ENCODE assay signal across 9 cellular contexts in the genomic region with DNA sequence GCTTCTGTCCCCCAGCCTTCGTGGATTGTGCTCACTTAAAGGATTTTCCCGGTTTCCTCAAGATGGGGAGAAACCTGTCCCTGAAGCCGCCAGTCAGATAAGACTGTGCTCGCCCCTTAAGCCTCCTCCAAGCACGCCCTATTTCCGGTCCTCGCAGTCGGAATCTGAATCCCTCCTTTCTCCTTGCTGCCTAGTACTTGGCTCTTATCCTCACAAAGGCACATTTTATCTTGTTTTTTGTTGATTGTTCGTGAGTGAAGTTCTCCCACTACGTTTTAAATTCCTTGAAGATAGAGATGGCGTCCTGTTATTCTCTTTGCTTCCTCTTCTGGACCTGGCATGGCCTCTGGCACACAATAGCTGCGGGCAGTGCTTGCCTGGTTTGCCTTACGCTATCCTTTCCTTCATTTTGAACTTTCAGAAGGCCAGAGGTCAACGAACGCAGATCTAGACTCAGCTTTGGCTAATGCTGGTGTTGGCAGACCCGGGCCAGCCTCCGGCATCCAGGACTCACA. TPM values are rescaled to one million over a fixed set of nuclear protein-coding genes. Genes with fewer than 3 reads are reported as not detected.
DNase-seq lines count a peak whose midpoint lies in the region; ATAC-seq and TF ChIP-seq lines count a peak whose summit lies in the region.
"Had no signal": no experiment of that assay in that cellular context is flagged by ENCODE, and none has a peak within 500 bp of the region (broad histone marks: within the 10 kb centered on the region; RNA-seq: fewer than 3 reads in every experiment).

No MANE protein-coding gene starts in this region.

- CTCF ChIA-PET in CD4-positive, alpha-beta T cell (lab: Charles Lee): no interaction called here

- TF ChIP-seq CTCF in CD4-positive, alpha-beta T cell (IDR thresholded peaks at IDR 0.05): no peak
- no peak for TF ChIP-seq CTCF in left ventricle myocardium inferior (IDR thresholded peaks at IDR 0.05; ENCODE audit: borderline replicate concordance)
- no peak for TF ChIP-seq CTCF in parathyroid adenoma (IDR thresholded peaks at IDR 0.05)
- no peak for TF ChIP-seq CTCF in GM13977 (IDR thresholded peaks at IDR 0.05; ENCODE audit: extremely low read depth, insufficient read depth, missing control alignments)

- no peaks in the 10 kb centered on the region for H3K36me3 Mint-ChIP-seq in CD4-positive, alpha-beta T cell (ENCODE audit: low read depth)
- no peaks in the 10 kb centered on the region for H3K36me3 Mint-ChIP-seq in activated T-helper 17 cell treated with anti-CD3 and anti-CD28 coated beads, Interleukin-2, amount 50 U/mL, for 72 hours (ENCODE audit: low read depth)

- H3K4me2 ChIP-seq in parathyroid adenoma (ENCODE audit: low read length): no peak overlapping the region

- no peaks in the 10 kb centered on the region for H3K79me2 ChIP-seq in parathyroid adenoma

- POLR2A ChIA-PET in CD4-positive, alpha-beta T cell (lab: Charles Lee): no interaction called here

- intact Hi-C loops in CD4-positive, alpha-beta T cell (cut with DNase I, micrococcal nuclease): no loop called here
- intact Hi-C loops in left ventricle myocardium inferior (cut with micrococcal nuclease): no loop called here

- no peak for ATAC-seq in CD4-positive, alpha-beta T cell (ENCODE audit: poor library complexity)
- ATAC-seq in activated T-helper 17 cell treated with anti-CD3 and anti-CD28 coated beads, Interleukin-2, amount 50 U/mL, for 72 hours (replicated peaks): no peak

- H3K27ac ChIP-seq in CD4-positive, alpha-beta T cell (ENCODE audit: low read depth, low read length): no peak overlapping the region
- H3K27ac ChIP-seq in left ventricle myocardium inferior (replicated peaks): peak overlapping the region; percentile 70
- no peak overlapping the region for H3K27ac ChIP-seq in parathyroid adenoma

- peaks cover 30% of the 10 kb centered on the region for H3K27me3 ChIP-seq in CD4-positive, alpha-beta T cell (ENCODE audit: control insufficient read depth, insufficient read depth, low read length)
- peaks cover 39% of the 10 kb centered on the region for H3K27me3 ChIP-seq in left ventricle myocardium inferior (ENCODE audit: low read depth)
- H3K27me3 ChIP-seq in parathyroid adenoma (ENCODE audit: control insufficient read depth, insufficient read depth, low read length): no peaks in the 10 kb centered on the region

- in situ Hi-C loops in GM13977 (cut with MboI; ENCODE audit: low pct_unique_long_range_greater_than_20kb, low sequenced_read_pairs, unreplicated experiment): loop anchor here (25.0 kb wide), 2 partner anchors 108 to 267 kb away; no protein-coding TSS in a partner anchor

- no peak overlapping the region for H3K9ac ChIP-seq in parathyroid adenoma

- H3K9me3 Mint-ChIP-seq in CD4-positive, alpha-beta T cell: no peaks in the 10 kb centered on the region
- H3K9me3 Mint-ChIP-seq in activated T-helper 17 cell treated with anti-CD3 and anti-CD28 coated beads, Interleukin-2, amount 50 U/mL, for 72 hours: no peaks in the 10 kb centered on the region
- H3K9me3 Mint-ChIP-seq: activated naive CD4-positive, alpha-beta T cell treated with anti-CD3 and anti-CD28 coated beads, Interleukin-2, amount 50 U/mL, for 72 hours had no signal

- no peak overlapping the region for H3K27ac Mint-ChIP-seq in CD4-positive, alpha-beta T cell
- H3K27ac Mint-ChIP-seq in activated T-helper 17 cell treated with anti-CD3 and anti-CD28 coated beads, Interleukin-2, amount 50 U/mL, for 72 hours: no peak overlapping the region
- H3K27ac Mint-ChIP-seq: activated naive CD4-positive, alpha-beta T cell treated with anti-CD3 and anti-CD28 coated beads, Interleukin-2, amount 50 U/mL, for 72 hours had no signal

- H3K4me3 ChIP-seq in left ventricle myocardium inferior (peak overlapping the region; percentile 70), parathyroid adenoma (ENCODE audit: low read depth, low read length) (no peak overlapping the region)

- H3K4me1 ChIP-seq in left ventricle myocardium inferior (peaks cover 37% of the 10 kb centered on the region), parathyroid adenoma (peaks cover 4% of the 10 kb centered on the region)

- no peaks in the 10 kb centered on the region for H3K9me3 ChIP-seq in CD4-positive, alpha-beta T cell (ENCODE audit: control insufficient read depth, low read length)
- H3K9me3 ChIP-seq in left ventricle myocardium inferior (replicated peaks) (no peaks in the 10 kb centered on the region), parathyroid adenoma (ENCODE audit: control insufficient read depth, low read length) (no peaks in the 10 kb centered on the region)

- no peaks in the 10 kb centered on the region for H3K36me3 ChIP-seq in left ventricle myocardium inferior
- H3K36me3 ChIP-seq in parathyroid adenoma (ENCODE audit: control insufficient read depth, insufficient read depth, low read length): no peaks in the 10 kb centered on the region

- H3K4me1 Mint-ChIP-seq in CD4-positive, alpha-beta T cell (ENCODE audit: low read depth): peaks cover 12% of the 10 kb centered on the region
- H3K4me1 Mint-ChIP-seq in activated T-helper 17 cell treated with anti-CD3 and anti-CD28 coated beads, Interleukin-2, amount 50 U/mL, for 72 hours: peaks cover 4% of the 10 kb centered on the region

- peaks cover 58% of the 10 kb centered on the region for H3K27me3 Mint-ChIP-seq in CD4-positive, alpha-beta T cell
- H3K27me3 Mint-ChIP-seq in activated T-helper 17 cell treated with anti-CD3 and anti-CD28 coated beads, Interleukin-2, amount 50 U/mL, for 72 hours: peaks cover 35% of the 10 kb centered on the region

- peak overlapping the region; percentile 57 for H3K4me3 Mint-ChIP-seq in CD4-positive, alpha-beta T cell
- H3K4me3 Mint-ChIP-seq in activated T-helper 17 cell treated with anti-CD3 and anti-CD28 coated beads, Interleukin-2, amount 50 U/mL, for 72 hours: peak overlapping the region; percentile 18

- no peak for DNase-seq in CD4-positive, alpha-beta T cell
- DNase-seq in left ventricle myocardium inferior (no peak), GM13977 (ENCODE audit: low spot score) (no peak), retina (no peak), activated gamma-delta T cell (lab: John Stamatoyannopoulos, UW) (no peak), kidney tubule cell (ENCODE audit: low spot score) (no peak)

- H2AFZ ChIP-seq in parathyroid adenoma: peak overlapping the region; percentile 75

RNA-seq across cellular contexts. Expression of a gene that starts 1.7 kb away (rescaled TPM):
- not detected for total RNA-seq in CD4-positive, alpha-beta T cell
- not detected for total RNA-seq in activated T-helper 17 cell treated with anti-CD3 and anti-CD28 coated beads, Interleukin-2, amount 50 U/mL, for 72 hours
- 4.3 TPM for total RNA-seq in left ventricle myocardium inferior
- total RNA-seq: activated naive CD4-positive, alpha-beta T cell treated with anti-CD3 and anti-CD28 coated beads, Interleukin-2, amount 50 U/mL, for 72 hours had no signal
